In the genomic region with DNA sequence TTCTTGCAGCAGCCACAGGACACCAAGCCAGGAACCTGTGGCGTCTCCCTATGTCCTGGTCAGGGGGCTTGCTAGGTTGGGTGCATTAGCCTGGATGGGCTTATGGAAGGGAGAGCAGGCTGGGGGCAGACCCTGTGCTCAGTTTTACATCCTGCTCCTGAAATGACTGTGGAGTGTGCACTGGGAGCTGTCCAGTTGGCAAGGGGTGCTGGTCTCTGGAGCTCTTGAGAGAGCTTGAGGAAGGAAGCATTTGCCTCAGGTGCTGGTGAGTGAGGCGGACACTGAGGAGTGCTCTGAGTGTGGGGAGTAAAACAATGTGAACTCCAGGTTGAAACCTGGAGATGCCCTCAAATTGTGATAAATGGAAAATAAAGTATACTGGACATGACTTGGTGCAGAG, we compare ENCODE assay signal across 11 cellular contexts. TPM values are rescaled to one million over a fixed set of nuclear protein-coding genes. Genes with fewer than 3 reads are reported as not detected.
DNase-seq lines count a peak whose midpoint lies in the region; ATAC-seq and TF ChIP-seq lines count a peak whose summit lies in the region.
"Had no signal": no experiment of that assay in that cellular context is flagged by ENCODE, and none has a peak within 500 bp of the region (broad histone marks: within the 10 kb centered on the region; RNA-seq: fewer than 3 reads in every experiment).

No MANE protein-coding gene starts in this region.

- CTCF ChIA-PET in HEK293T (lab: Yijun Ruan, JAX): no interaction called here

- no peak overlapping the region for H3K4me3 Mint-ChIP-seq in stimulated activated memory B cell treated with anti-CD40 and anti-IgM and Interleukin-4, amounts not matched to agents 10 μg/mL and 1 μg/mL and 100 μg/mL, for 72 hours
- H3K4me3 Mint-ChIP-seq: activated naive CD8-positive, alpha-beta T cell treated with anti-CD3 and anti-CD28 coated beads, Interleukin-2, amount 50 U/mL, for 24 hours had no signal

- 28% methylated on average over 2 of the region's 2 CpGs for WGBS in mesenchymal stem cell

- peaks cover 26% of the 10 kb centered on the region for H3K27me3 Mint-ChIP-seq in stimulated activated memory B cell treated with anti-CD40 and anti-IgM and Interleukin-4, amounts not matched to agents 10 μg/mL and 1 μg/mL and 100 μg/mL, for 72 hours

- no peak overlapping the region for H2AFZ ChIP-seq in mesenchymal stem cell (ENCODE audit: low read depth, low read length)

- no peak overlapping the region for H4K91ac ChIP-seq in mesenchymal stem cell (ENCODE audit: low read length)

- no peaks in the 10 kb centered on the region for H3K4me1 Mint-ChIP-seq in stimulated activated memory B cell treated with anti-CD40 and anti-IgM and Interleukin-4, amounts not matched to agents 10 μg/mL and 1 μg/mL and 100 μg/mL, for 72 hours
- H3K4me1 Mint-ChIP-seq: activated naive CD8-positive, alpha-beta T cell treated with anti-CD3 and anti-CD28 coated beads, Interleukin-2, amount 50 U/mL, for 24 hours had no signal

- H3K27ac Mint-ChIP-seq in stimulated activated memory B cell treated with anti-CD40 and anti-IgM and Interleukin-4, amounts not matched to agents 10 μg/mL and 1 μg/mL and 100 μg/mL, for 72 hours: no peak overlapping the region
- H3K27ac Mint-ChIP-seq: activated naive CD8-positive, alpha-beta T cell treated with anti-CD3 and anti-CD28 coated beads, Interleukin-2, amount 50 U/mL, for 24 hours had no signal

- H3K9me3 ChIP-seq in mesenchymal stem cell (ENCODE audit: control insufficient read depth, low read length): no peaks in the 10 kb centered on the region
- H3K9me3 ChIP-seq: neutrophil had no signal

- no peaks in the 10 kb centered on the region for H3K36me3 Mint-ChIP-seq in stimulated activated memory B cell treated with anti-CD40 and anti-IgM and Interleukin-4, amounts not matched to agents 10 μg/mL and 1 μg/mL and 100 μg/mL, for 72 hours

- H3K9me3 Mint-ChIP-seq in stimulated activated memory B cell treated with anti-CD40 and anti-IgM and Interleukin-4, amounts not matched to agents 10 μg/mL and 1 μg/mL and 100 μg/mL, for 72 hours: peaks cover 2% of the 10 kb centered on the region
- H3K9me3 Mint-ChIP-seq: activated naive CD8-positive, alpha-beta T cell treated with anti-CD3 and anti-CD28 coated beads, Interleukin-2, amount 50 U/mL, for 24 hours had no signal

- H2AK5ac ChIP-seq in mesenchymal stem cell (ENCODE audit: low read length, severe bottlenecking): no peak overlapping the region

- no peak overlapping the region for H4K8ac ChIP-seq in mesenchymal stem cell (ENCODE audit: low read length)

- no peak overlapping the region for H3K23ac ChIP-seq in mesenchymal stem cell (ENCODE audit: low read length in 2 of 2)

- H2BK120ac ChIP-seq in mesenchymal stem cell (ENCODE audit: low read depth, low read length): no peak overlapping the region

- H3K4me2 ChIP-seq in mesenchymal stem cell (ENCODE audit: low read length, poor library complexity, severe bottlenecking): no peak overlapping the region

- peak; percentile 75 for DNase-seq in ELF-1 (ENCODE audit: low read depth, low spot score)
- peak; percentile 1 for DNase-seq in NCI-H460 (ENCODE audit: extremely low read depth, low read depth)
- peak; percentile 57 for DNase-seq in choroid plexus epithelial cell (ENCODE audit: low read depth)
- peak; percentile 25 for DNase-seq in mesenchymal stem cell
- no peak for DNase-seq in HEK293T (ENCODE audit: extremely low spot score)
- DNase-seq in T1000 (lab: John Stamatoyannopoulos, UW): no peak
- DNase-seq: activated naive CD8-positive, alpha-beta T cell treated with anti-CD3 and anti-CD28 coated beads, Interleukin-2, amount 50 U/mL, for 24 hours had no signal

- H3K27me3 ChIP-seq in mesenchymal stem cell (ENCODE audit: control insufficient read depth in 1 of 2, insufficient read depth in 1 of 2, low read length in 2 of 2): peaks cover 23 to 37% of the 10 kb centered on the region in 2 experiments

- H3K79me1 ChIP-seq in mesenchymal stem cell (replicated peaks; ENCODE audit: low read length, poor library complexity, severe bottlenecking): no peaks in the 10 kb centered on the region

- H3K27ac ChIP-seq in mesenchymal stem cell (ENCODE audit: low read length, poor library complexity, severe bottlenecking): no peak overlapping the region
- H3K27ac ChIP-seq: neutrophil had no signal

- no peaks in the 10 kb centered on the region for H3K36me3 ChIP-seq in mesenchymal stem cell (ENCODE audit: control insufficient read depth in 1 of 2, insufficient read depth in 2 of 2, low read depth in 1 of 2, low read length in 2 of 2)
- H3K36me3 ChIP-seq: neutrophil had no signal

- TF ChIP-seq CTCF in choroid plexus epithelial cell (conservative IDR thresholded peaks at IDR 0.05; ENCODE audit: low read depth, low read length): no peak

- H2BK15ac ChIP-seq in mesenchymal stem cell (ENCODE audit: low read depth, poor library complexity, severe bottlenecking): no peak overlapping the region

- H2BK12ac ChIP-seq in mesenchymal stem cell (ENCODE audit: low read length in 2 of 2): no peak overlapping the region

- H2BK5ac ChIP-seq in mesenchymal stem cell (ENCODE audit: low read depth, low read length, poor library complexity, severe bottlenecking): no peak overlapping the region

- no peak overlapping the region for H3K9ac ChIP-seq in mesenchymal stem cell (ENCODE audit: low read length)

- no peak overlapping the region for H3K18ac ChIP-seq in mesenchymal stem cell (ENCODE audit: low read depth in 1 of 2, low read length in 2 of 2)

- H3K4ac ChIP-seq in mesenchymal stem cell (ENCODE audit: low read depth in 1 of 2, low read length in 2 of 2): no peak overlapping the region

- POLR2A ChIA-PET in HEK293T (lab: Yijun Ruan, JAX): no interaction called here

- H3K14ac ChIP-seq in mesenchymal stem cell (ENCODE audit: low read length in 2 of 2): no peak overlapping the region

- peaks cover 1% of the 10 kb centered on the region for H3K4me1 ChIP-seq in mesenchymal stem cell (ENCODE audit: control insufficient read depth, insufficient read depth, low read depth, low read length)

- H3K4me3 ChIP-seq in choroid plexus epithelial cell (ENCODE audit: low read depth, low read length) (no peak overlapping the region), mesenchymal stem cell (ENCODE audit: insufficient read depth in 1 of 2, low read depth in 1 of 2, low read length in 2 of 2) (no peak overlapping the region)

- ATAC-seq in stimulated activated memory B cell treated with anti-CD40 and anti-IgM and Interleukin-4, amounts not matched to agents 10 μg/mL and 1 μg/mL and 100 μg/mL, for 72 hours: no peak
- no peak for ATAC-seq in HG02885 (IDR thresholded peaks at IDR 0.05; ENCODE audit: poor library complexity, unreplicated experiment)
- ATAC-seq: activated naive CD8-positive, alpha-beta T cell treated with anti-CD3 and anti-CD28 coated beads, Interleukin-2, amount 50 U/mL, for 24 hours had no signal

TF ChIP-seq in HEK293T, 16 proteins besides CTCF, POLR2A, EP300 and RAD21:
- TF ChIP-seq NFRKB (IDR thresholded peaks at IDR 0.05): no peak

RNA-seq across cellular contexts. Expression of a gene that starts 3.4 kb away (rescaled TPM):
- total RNA-seq in NCI-H460 (2014; rRNA removed; shearing (Covaris generic)): not detected in 2 replicates
- polyA plus RNA-seq in NCI-H460 (2014; cell fraction: nucleus; rRNA removed): not detected in 2 replicates
- polyA plus RNA-seq in mesenchymal stem cell (2013, experiment 1 of 2): not detected
- polyA plus RNA-seq in mesenchymal stem cell (2013, experiment 2 of 2): not detected
- total RNA-seq: glomerular endothelial cell had no signal

RNA-seq across cellular contexts. Expression of a gene that starts 25.5 kb away (rescaled TPM):
- total RNA-seq in NCI-H460 (2014; rRNA removed; shearing (Covaris generic)): not detected in 2 replicates
- polyA plus RNA-seq in NCI-H460 (2014; cell fraction: nucleus; rRNA removed): not detected in 2 replicates
- not detected for polyA plus RNA-seq in mesenchymal stem cell (2013, experiment 1 of 2)
- not detected for polyA plus RNA-seq in mesenchymal stem cell (2013, experiment 2 of 2)
- total RNA-seq: glomerular endothelial cell had no signal

RNA-seq across cellular contexts. Expression of a gene that starts 41.7 kb away (rescaled TPM):
- 2.9 and 3.4 TPM in 2 replicates for total RNA-seq in NCI-H460 (2014; rRNA removed; shearing (Covaris generic))
- polyA plus RNA-seq in NCI-H460 (2014; cell fraction: nucleus; rRNA removed): 7.7 and 8.2 TPM in 2 replicates
- 0.93 TPM for polyA plus RNA-seq in mesenchymal stem cell (2013, experiment 1 of 2)
- polyA plus RNA-seq in mesenchymal stem cell (2013, experiment 2 of 2): 1.0 TPM

RNA-seq across cellular contexts. Expression of a gene that starts 53.5 kb away (rescaled TPM):
- total RNA-seq in NCI-H460 (2014; rRNA removed; shearing (Covaris generic)): not detected in 2 replicates
- polyA plus RNA-seq in NCI-H460 (2014; cell fraction: nucleus; rRNA removed): not detected in 2 replicates
- not detected for polyA plus RNA-seq in mesenchymal stem cell (2013, experiment 1 of 2)
- not detected for polyA plus RNA-seq in mesenchymal stem cell (2013, experiment 2 of 2)
- total RNA-seq: glomerular endothelial cell had no signal

Comparison
In these comparisons a context has a peak if more than half of its experiments do, and no peak if none do; other contexts are left out.
1. DNase-seq: peak in ELF-1 (single experiment), NCI-H460 (single experiment), choroid plexus epithelial cell (single experiment) and mesenchymal stem cell (single experiment); none in HEK293T (single experiment) and T1000 (single experiment).